18 cellular contexts compared by ENCODE assay signal in the genomic region with DNA sequence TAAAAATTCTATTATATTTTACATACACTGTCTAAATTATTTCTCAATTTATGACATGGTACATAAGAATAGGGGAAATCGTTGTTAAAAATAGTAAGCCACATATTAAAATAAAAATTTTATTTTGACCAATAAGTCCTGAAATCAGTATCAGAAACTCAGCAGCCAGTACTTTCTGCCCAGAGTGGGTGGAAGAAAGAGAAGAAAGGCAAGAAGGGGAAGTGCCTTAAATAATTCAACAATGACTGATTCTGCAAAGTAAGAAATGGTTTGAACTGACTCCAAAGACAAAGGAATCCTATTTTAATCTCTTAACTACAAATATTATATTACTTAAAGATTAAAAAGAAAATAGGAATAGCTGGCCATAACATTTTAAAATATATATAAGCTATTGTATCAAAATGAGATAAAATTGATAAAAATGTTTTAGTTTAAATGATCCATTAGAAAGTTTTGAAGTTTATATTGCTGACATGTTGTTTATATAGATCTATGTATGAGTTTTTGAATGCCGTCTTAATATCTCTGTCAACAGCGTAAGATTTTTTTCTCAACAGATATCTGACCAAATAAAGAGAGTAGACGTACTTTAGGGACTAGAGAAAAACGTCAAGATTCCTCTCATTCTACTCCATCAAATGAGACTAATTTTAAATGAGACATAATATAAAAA. TPM values are rescaled to one million over a fixed set of nuclear protein-coding genes. Genes with fewer than 3 reads are reported as not detected.
DNase-seq lines count a peak whose midpoint lies in the region; ATAC-seq, FAIRE-seq and TF ChIP-seq lines count a peak whose summit lies in the region.
"Had no signal": no experiment of that assay in that cellular context is flagged by ENCODE, and none has a peak within 500 bp of the region (broad histone marks: within the 10 kb centered on the region; RNA-seq: fewer than 3 reads in every experiment).

No MANE protein-coding gene starts in this region.

- intact Hi-C loops in activated CD8-positive, alpha-beta T cell treated with anti-CD3 and anti-CD28 coated beads for 36 hours (cut with micrococcal nuclease): no loop called here

- no peaks in the 10 kb centered on the region for H3K27me3 Mint-ChIP-seq in activated CD8-positive, alpha-beta T cell treated with anti-CD3 and anti-CD28 coated beads for 36 hours
- H3K27me3 Mint-ChIP-seq in stimulated activated naive CD8-positive, alpha-beta T cell treated with anti-CD3 and anti-CD28 coated beads, Interleukin-15, amount 100 ng/mL, for 72 hours: no peaks in the 10 kb centered on the region
- H3K27me3 Mint-ChIP-seq: activated CD4-positive, alpha-beta T cell treated with anti-CD3 and anti-CD28 coated beads, Interleukin-2, amount 10 ng/mL, durations not matched to agents 7 days and 5 days; activated naive CD8-positive, alpha-beta T cell had no signal

- CTCF ChIA-PET in activated CD8-positive, alpha-beta T cell treated with anti-CD3 and anti-CD28 coated beads for 36 hours (lab: Charles Lee): interaction anchor here (1.7 kb wide), 1 partner anchor 11 kb away, joined by 5 read pairs; no protein-coding TSS in a partner anchor

- peaks cover 8% of the 10 kb centered on the region for H3K36me3 Mint-ChIP-seq in activated CD8-positive, alpha-beta T cell treated with anti-CD3 and anti-CD28 coated beads for 36 hours (ENCODE audit: low read depth)

- no peaks in the 10 kb centered on the region for H3K9me3 Mint-ChIP-seq in activated CD8-positive, alpha-beta T cell treated with anti-CD3 and anti-CD28 coated beads for 36 hours
- H3K9me3 Mint-ChIP-seq in stimulated activated naive CD8-positive, alpha-beta T cell treated with anti-CD3 and anti-CD28 coated beads, Interleukin-15, amount 100 ng/mL, for 72 hours: no peaks in the 10 kb centered on the region
- H3K9me3 Mint-ChIP-seq: activated CD4-positive, alpha-beta T cell treated with anti-CD3 and anti-CD28 coated beads, Interleukin-2, amount 10 ng/mL, durations not matched to agents 7 days and 5 days; mesothelial cell of epicardium had no signal

- peak; percentile 75 for ATAC-seq in HG02610 (IDR thresholded peaks at IDR 0.05; ENCODE audit: unreplicated experiment)
- ATAC-seq in activated CD8-positive, alpha-beta T cell treated with anti-CD3 and anti-CD28 coated beads for 36 hours: no peak
- no peak for ATAC-seq in stimulated activated naive CD8-positive, alpha-beta T cell treated with anti-CD3 and anti-CD28 coated beads, Interleukin-15, amount 100 ng/mL, for 72 hours

- POLR2A ChIA-PET in activated CD8-positive, alpha-beta T cell treated with anti-CD3 and anti-CD28 coated beads for 36 hours (lab: Charles Lee): no interaction called here

- no peaks in the 10 kb centered on the region for H3K4me1 Mint-ChIP-seq in activated CD8-positive, alpha-beta T cell treated with anti-CD3 and anti-CD28 coated beads for 36 hours (ENCODE audit: low read depth)
- no peaks in the 10 kb centered on the region for H3K4me1 Mint-ChIP-seq in stimulated activated naive CD8-positive, alpha-beta T cell treated with anti-CD3 and anti-CD28 coated beads, Interleukin-15, amount 100 ng/mL, for 72 hours
- H3K4me1 Mint-ChIP-seq: activated CD4-positive, alpha-beta T cell treated with anti-CD3 and anti-CD28 coated beads, Interleukin-2, amount 10 ng/mL, durations not matched to agents 7 days and 5 days had no signal

- DNase-seq in astrocyte of the hippocampus (ENCODE audit: low read depth, low spot score): peak; percentile 38
- DNase-seq in iris pigment epithelial cell (ENCODE audit: low read depth): peak; percentile 81
- DNase-seq in activated CD8-positive, alpha-beta T cell treated with anti-CD3 and anti-CD28 coated beads for 36 hours: no peak
- no peak for DNase-seq in stimulated activated naive CD8-positive, alpha-beta T cell treated with anti-CD3 and anti-CD28 coated beads, Interleukin-15, amount 100 ng/mL, for 72 hours
- DNase-seq in effector CD4-positive, alpha-beta T cell: no peak
- no peak for DNase-seq in KG1 (lab: John Stamatoyannopoulos, UW)
- DNase-seq: activated CD4-positive, alpha-beta T cell treated with anti-CD3 and anti-CD28 coated beads, Interleukin-2, amount 10 ng/mL, durations not matched to agents 7 days and 5 days; activated T-cell treated with anti-CD3 and anti-CD28 coated beads, Interleukin-2, amount 50 U/mL, for 1 hour; central memory CD4-positive, alpha-beta T cell; NCI-H1092 treated with DMSO at 0.1 percent for 48 hours; NK-92 treated with Interleukin-12 subunit alpha and Interleukin-12 subunit beta, amount 100 ng/mL, for 24 hours; nucleus accumbens; SHP77; stimulated activated naive CD4-positive, alpha-beta T cell treated with Interleukin-2 at 50 U/mL for 16 hours had no signal

- no peak for TF ChIP-seq CTCF in activated CD8-positive, alpha-beta T cell treated with anti-CD3 and anti-CD28 coated beads for 36 hours (IDR thresholded peaks at IDR 0.05)

- FAIRE-seq in G401.6 (lab: Jason Lieb, UNC): peak; percentile 21

- no peak overlapping the region for H3K27ac Mint-ChIP-seq in activated CD8-positive, alpha-beta T cell treated with anti-CD3 and anti-CD28 coated beads for 36 hours
- no peak overlapping the region for H3K27ac Mint-ChIP-seq in stimulated activated naive CD8-positive, alpha-beta T cell treated with anti-CD3 and anti-CD28 coated beads, Interleukin-15, amount 100 ng/mL, for 72 hours
- H3K27ac Mint-ChIP-seq: activated CD4-positive, alpha-beta T cell treated with anti-CD3 and anti-CD28 coated beads, Interleukin-2, amount 10 ng/mL, durations not matched to agents 7 days and 5 days; activated naive CD8-positive, alpha-beta T cell; mesothelial cell of epicardium had no signal

- H3K4me3 Mint-ChIP-seq in activated CD8-positive, alpha-beta T cell treated with anti-CD3 and anti-CD28 coated beads for 36 hours: no peak overlapping the region
- no peak overlapping the region for H3K4me3 Mint-ChIP-seq in stimulated activated naive CD8-positive, alpha-beta T cell treated with anti-CD3 and anti-CD28 coated beads, Interleukin-15, amount 100 ng/mL, for 72 hours
- H3K4me3 Mint-ChIP-seq: activated CD4-positive, alpha-beta T cell treated with anti-CD3 and anti-CD28 coated beads, Interleukin-2, amount 10 ng/mL, durations not matched to agents 7 days and 5 days; activated naive CD8-positive, alpha-beta T cell; mesothelial cell of epicardium had no signal

RNA-seq across cellular contexts. Expression of gene NRCAM, which starts 30.2 kb away (rescaled TPM):
- 1 to 10 TPM; 3.2 to 3.8 TPM for total RNA-seq in activated CD8-positive, alpha-beta T cell treated with anti-CD3 and anti-CD28 coated beads for 36 hours

RNA-seq across cellular contexts. Expression of gene PNPLA8, which starts 39.5 kb away (rescaled TPM):
- 10 to 100 TPM; 19.2 to 21.4 TPM for total RNA-seq in activated CD8-positive, alpha-beta T cell treated with anti-CD3 and anti-CD28 coated beads for 36 hours

Comparison
In these comparisons a context has a peak if more than half of its experiments do, and no peak if none do; other contexts are left out.
1. DNase-seq: peak in astrocyte of the hippocampus (single experiment) and iris pigment epithelial cell (single experiment); none in activated CD8-positive, alpha-beta T cell treated with anti-CD3 and anti-CD28 coated beads for 36 hours (single experiment), stimulated activated naive CD8-positive, alpha-beta T cell treated with anti-CD3 and anti-CD28 coated beads, Interleukin-15, amount 100 ng/mL, for 72 hours (0 of 2), effector CD4-positive, alpha-beta T cell (single experiment) and KG1 (single experiment).